In genomic region chr7:29109356-29109755, GRCh38 we compare ENCODE assay signal across 22 cellular contexts. TPM values are rescaled to one million over a fixed set of nuclear protein-coding genes. Genes with fewer than 3 reads are reported as not detected.
DNase-seq lines count a peak whose midpoint lies in the region; ATAC-seq, FAIRE-seq and TF ChIP-seq lines count a peak whose summit lies in the region.
"Had no signal": no experiment of that assay in that cellular context is flagged by ENCODE, and none has a peak within 500 bp of the region (broad histone marks: within the 10 kb centered on the region; RNA-seq: fewer than 3 reads in every experiment).

No MANE protein-coding gene starts in this region.

- peaks cover 29% of the 10 kb centered on the region for H3K4me1 ChIP-seq in RWPE2 (ENCODE audit: insufficient read depth, poor library complexity, severe bottlenecking)
- peaks cover 48% of the 10 kb centered on the region for H3K4me1 ChIP-seq in mammary epithelial cell (ENCODE audit: insufficient read depth, low read length)
- H3K4me1 ChIP-seq in trophoblast cell (ENCODE audit: control insufficient read depth in 1 of 2, insufficient read depth in 2 of 2, low read length in 2 of 2): peaks cover 28 to 33% of the 10 kb centered on the region in 2 experiments
- H3K4me1 ChIP-seq: A549 had no signal

- H2BK12ac ChIP-seq in trophoblast cell (ENCODE audit: low read length): peak overlapping the region; percentile 53

- WGBS in mammary epithelial cell (ENCODE audit: low coverage, missing lambda C conversion rate): 12% methylated on average over 3 of the region's 3 CpGs
- WGBS in trophoblast cell (ENCODE audit: extremely low coverage, insufficient coverage, insufficient read length): no CpG with 5 or more reads among the region's 3 CpGs

- H3K27ac ChIP-seq in RWPE2 (ENCODE audit: poor library complexity, severe bottlenecking): peak overlapping the region; percentile 7
- H3K27ac ChIP-seq in mammary epithelial cell (ENCODE audit: insufficient read depth, low read depth, low read length): no peak overlapping the region
- H3K27ac ChIP-seq in trophoblast cell (ENCODE audit: low read depth, low read length): no peak overlapping the region
- H3K27ac ChIP-seq: A549 had no signal

- H4K20me1 ChIP-seq in mammary epithelial cell (ENCODE audit: insufficient read depth, low read length): no peaks in the 10 kb centered on the region

- no peak for TF ChIP-seq CTCF in Calu3 (IDR thresholded peaks at IDR 0.05; ENCODE audit: unreplicated experiment)
- TF ChIP-seq CTCF in RWPE2 (IDR thresholded peaks at IDR 0.05; ENCODE audit: poor library complexity, severe bottlenecking): no peak
- TF ChIP-seq CTCF in mammary epithelial cell (conservative IDR thresholded peaks at IDR 0.05 in 1 of 2, IDR thresholded peaks at IDR 0.05 in 1 of 2; ENCODE audit: extremely low read depth in 1 of 2, insufficient read depth in 1 of 2, low read depth in 1 of 2, low read length in 2 of 2): no peak

- H3K9me3 ChIP-seq in RWPE2 (ENCODE audit: severe bottlenecking): no peaks in the 10 kb centered on the region
- no peaks in the 10 kb centered on the region for H3K9me3 ChIP-seq in mammary epithelial cell (replicated peaks; ENCODE audit: insufficient read depth, low read length)
- H3K9me3 ChIP-seq in trophoblast cell (ENCODE audit: insufficient read depth, low read depth, low read length): no peaks in the 10 kb centered on the region
- H3K9me3 ChIP-seq: A549, MG63 had no signal

- H3K27me3 ChIP-seq in RWPE2 (ENCODE audit: insufficient read depth, poor library complexity, severe bottlenecking): no peaks in the 10 kb centered on the region
- H3K27me3 ChIP-seq in mammary epithelial cell (ENCODE audit: insufficient read depth, low read length): no peaks in the 10 kb centered on the region
- H3K27me3 ChIP-seq in trophoblast cell (ENCODE audit: insufficient read depth, low read length): no peaks in the 10 kb centered on the region
- H3K27me3 ChIP-seq: MG63 had no signal

- H2AFZ ChIP-seq in mammary epithelial cell (ENCODE audit: low read depth, low read length) (no peak overlapping the region), trophoblast cell (ENCODE audit: insufficient read depth, low read length, poor library complexity) (no peak overlapping the region)

- H3K4me2 ChIP-seq in mammary epithelial cell (ENCODE audit: insufficient read depth, low read depth, low read length) (peak overlapping the region; percentile 29), trophoblast cell (ENCODE audit: low read length) (no peak overlapping the region)
- H3K4me2 ChIP-seq: A549 had no signal

- no peak for FAIRE-seq in urothelium cell line (lab: Jason Lieb, UNC)
- FAIRE-seq: A549, H54 had no signal

- H2BK5ac ChIP-seq in trophoblast cell (ENCODE audit: low read depth, low read length, poor library complexity): peak overlapping the region; percentile 52

- no peak overlapping the region for H3K9ac ChIP-seq in mammary epithelial cell (ENCODE audit: insufficient read depth, low read length)
- no peak overlapping the region for H3K9ac ChIP-seq in trophoblast cell (ENCODE audit: low read length)

- peak overlapping the region; percentile 69 for H2BK120ac ChIP-seq in trophoblast cell (ENCODE audit: insufficient read depth, low read length, poor library complexity)

- no peak overlapping the region for H3K4me3 ChIP-seq in RWPE2 (ENCODE audit: severe bottlenecking)
- H3K4me3 ChIP-seq in mammary epithelial cell (replicated peaks in 1 of 3; ENCODE audit: insufficient read depth in 1 of 3, low read depth in 2 of 3, low read length in 3 of 3): no peak overlapping the region
- H3K4me3 ChIP-seq in trophoblast cell (ENCODE audit: low read depth, low read length): no peak overlapping the region
- H3K4me3 ChIP-seq: A549, MG63 had no signal

- peak overlapping the region; percentile 30 for H4K8ac ChIP-seq in trophoblast cell (ENCODE audit: low read depth, low read length)

- H4K91ac ChIP-seq in trophoblast cell (ENCODE audit: low read depth, low read length): peak overlapping the region; percentile 43

- peaks cover 26% of the 10 kb centered on the region for H3K79me1 ChIP-seq in trophoblast cell (ENCODE audit: low read length)

- H3K9me3 Mint-ChIP-seq in Calu3 (ENCODE audit: low read depth, unreplicated experiment): no peaks in the 10 kb centered on the region
- no peaks in the 10 kb centered on the region for H3K9me3 Mint-ChIP-seq in T-helper 2 cell treated with Interferon-gamma antibody and Interleukin-4, amounts not matched to agents 5 μg/mL and 100 μg/mL, for 36 hours

- H3K36me3 ChIP-seq in RWPE2 (ENCODE audit: low read depth): no peaks in the 10 kb centered on the region
- H3K36me3 ChIP-seq in mammary epithelial cell (ENCODE audit: insufficient read depth, low read length): no peaks in the 10 kb centered on the region
- H3K36me3 ChIP-seq in trophoblast cell (ENCODE audit: control insufficient read depth in 1 of 2, insufficient read depth in 2 of 2, low read length in 2 of 2): peaks cover 3 to 6% of the 10 kb centered on the region in 2 experiments
- H3K36me3 ChIP-seq: MG63 had no signal

- in situ Hi-C loops in mammary epithelial cell (cut with MboI; ENCODE audit: low sequenced_read_pairs in 2 of 2): loop anchor here (5.0 kb wide), 4 partner anchors 152 to 298 kb away; partner anchors contain the start of gene TRIL (in 1 of the 2)

- no peak overlapping the region for H3K4me3 Mint-ChIP-seq in Calu3 (ENCODE audit: low read depth, unreplicated experiment)
- no peak overlapping the region for H3K4me3 Mint-ChIP-seq in T-helper 2 cell treated with Interferon-gamma antibody and Interleukin-4, amounts not matched to agents 5 μg/mL and 100 μg/mL, for 36 hours

- H3K4me1 Mint-ChIP-seq in Calu3 (ENCODE audit: low read depth, unreplicated experiment): peaks cover 43% of the 10 kb centered on the region
- peaks cover 9% of the 10 kb centered on the region for H3K4me1 Mint-ChIP-seq in T-helper 2 cell treated with Interferon-gamma antibody and Interleukin-4, amounts not matched to agents 5 μg/mL and 100 μg/mL, for 36 hours (ENCODE audit: low read depth)

- H3K27me3 Mint-ChIP-seq in Calu3 (ENCODE audit: unreplicated experiment): no peaks in the 10 kb centered on the region
- peaks cover 22% of the 10 kb centered on the region for H3K27me3 Mint-ChIP-seq in T-helper 2 cell treated with Interferon-gamma antibody and Interleukin-4, amounts not matched to agents 5 μg/mL and 100 μg/mL, for 36 hours (ENCODE audit: low read depth)

- peak overlapping the region; percentile 31 for H2AK5ac ChIP-seq in trophoblast cell (ENCODE audit: low read length)

- H4K12ac ChIP-seq in trophoblast cell (ENCODE audit: low read depth, low read length): no peak overlapping the region

- intact Hi-C loops in Calu3 (cut with micrococcal nuclease; ENCODE audit: unreplicated experiment): no loop called here
- intact Hi-C loops in mammary epithelial cell (cut with micrococcal nuclease): loop anchor here (10.0 kb wide), 1 partner anchor 495 kb away; no protein-coding TSS in a partner anchor

- H3K27ac Mint-ChIP-seq in Calu3 (ENCODE audit: unreplicated experiment): peak overlapping the region; percentile 51
- no peak overlapping the region for H3K27ac Mint-ChIP-seq in T-helper 2 cell treated with Interferon-gamma antibody and Interleukin-4, amounts not matched to agents 5 μg/mL and 100 μg/mL, for 36 hours

- CTCF ChIA-PET in Calu3 (lab: Charles Lee): interaction anchor here (1.0 to 3.3 kb wide), 4 partner anchors 153 to 236 kb away, joined by 4 to 16 read pairs (median 8); no protein-coding TSS in a partner anchor
- CTCF ChIA-PET in mammary epithelial cell (lab: Charles Lee; ENCODE audit: low non-redundant PET): no interaction called here

- no peaks in the 10 kb centered on the region for H3K36me3 Mint-ChIP-seq in Calu3 (ENCODE audit: insufficient read depth, unreplicated experiment)
- no peaks in the 10 kb centered on the region for H3K36me3 Mint-ChIP-seq in T-helper 2 cell treated with Interferon-gamma antibody and Interleukin-4, amounts not matched to agents 5 μg/mL and 100 μg/mL, for 36 hours (ENCODE audit: low read depth)

- dilution Hi-C loops in mammary epithelial cell (cut with HindIII; ENCODE audit: low sequenced_read_pairs): loop anchor here (5.0 kb wide), 1 partner anchor 187 kb away; no protein-coding TSS in a partner anchor

- no peak overlapping the region for H3K23ac ChIP-seq in trophoblast cell (ENCODE audit: low read length)

- BruUV-seq in Calu3 (replicated peaks; lab: Mats Ljungman, UMichigan) (no TSS peak), mammary epithelial cell (replicated peaks; lab: Mats Ljungman, UMichigan) (no TSS peak)

- H3K4ac ChIP-seq in trophoblast cell (ENCODE audit: low read depth, low read length): peak overlapping the region; percentile 22

- DNase-seq in Calu3 (no peak), RWPE2 (ENCODE audit: low spot score) (no peak), mammary epithelial cell (no peak), trophoblast cell (no peak), NOMO-1 (lab: John Stamatoyannopoulos, UW; ENCODE audit: unreplicated experiment in 2 of 2) (no peak), urothelium cell line (ENCODE audit: low spot score) (no peak)
- no peak for DNase-seq in T-helper 2 cell treated with Interferon-gamma antibody and Interleukin-4, amounts not matched to agents 5 μg/mL and 100 μg/mL, for 36 hours (ENCODE audit: low spot score)
- DNase-seq: DMS79 treated with DMSO at 0.1 percent for 48 hours, Karpas-422, MG63, NCI-H1048, NCI-H1436, NCI-H2029, NCI-H2171, NCI-H446, SIG-M5 had no signal

- H3K79me2 ChIP-seq in mammary epithelial cell (ENCODE audit: insufficient read depth, low read length) (no peaks in the 10 kb centered on the region), trophoblast cell (ENCODE audit: control insufficient read depth, insufficient read depth, low read length, poor library complexity) (peaks cover 7% of the 10 kb centered on the region)

- ATAC-seq in RWPE2 (ENCODE audit: low read depth) (no peak), HG03432 (IDR thresholded peaks at IDR 0.05; ENCODE audit: unreplicated experiment) (no peak)
- ATAC-seq: A549, SK-N-SH treated with all-trans-retinoic acid at 6 μM for 48 hours had no signal

- H3K14ac ChIP-seq in trophoblast cell (ENCODE audit: low read length): peak overlapping the region; percentile 28

- no peak overlapping the region for H3K18ac ChIP-seq in trophoblast cell (ENCODE audit: low read length)

RNA-seq across cellular contexts. Expression of gene CPVL, which starts 37.0 kb away (rescaled TPM):
- total RNA-seq in Calu3 (2022) (43.5 and 62.7 TPM in 2 replicates), mammary epithelial cell (not detected)
- polyA plus RNA-seq in mammary epithelial cell: 0.57 TPM
- polyA minus RNA-seq in mammary epithelial cell: not detected
- polyA plus RNA-seq in trophoblast cell (2013): 184 and 205 TPM in 2 replicates
- total RNA-seq: OCI-LY7 had no signal
- polyA plus RNA-seq: BJ had no signal

Comparison
In these comparisons a context has a peak if more than half of its experiments do, and no peak if none do; other contexts are left out.
1. RNA of gene CPVL, which starts 37.0 kb away (total RNA-seq): 43.5 to 62.7 TPM in Calu3; not detected in mammary epithelial cell; every median in the first group is over 10 times any median in the second.